Comparison of ENCODE assay signal across 8 cellular contexts in genomic region chr5:67206381-67207328, GRCh38. TPM values are rescaled to one million over a fixed set of nuclear protein-coding genes. Genes with fewer than 3 reads are reported as not detected.
DNase-seq lines count a peak whose midpoint lies in the region; ATAC-seq and TF ChIP-seq lines count a peak whose summit lies in the region.

No MANE protein-coding gene starts in this region.

- intact Hi-C loops in naive thymus-derived CD4-positive, alpha-beta T cell (cut with micrococcal nuclease) = loop anchor here (1.0 to 10.0 kb wide), 17 partner anchors 9 to 1888 kb away; partner anchors contain the start of genes NLN (in 1 of the 2), PIK3R1 (in 1 of the 2), SGTB (in 1 of the 2) and SHLD3 (in 1 of the 2)

- no peaks in the 10 kb centered on the region for H3K27me3 ChIP-seq in naive thymus-derived CD4-positive, alpha-beta T cell (ENCODE audit: control insufficient read depth in 2 of 2, insufficient read depth in 2 of 2, low read length in 2 of 2)
- H3K27me3 ChIP-seq in GM23338 (ENCODE audit: insufficient read depth) = no peaks in the 10 kb centered on the region

- peak overlapping the region; percentile 64 for H3K27ac ChIP-seq in naive thymus-derived CD4-positive, alpha-beta T cell (ENCODE audit: low read depth, low read length)
- H3K27ac ChIP-seq in GM23338 (ENCODE audit: low read depth) = no peak overlapping the region

- peaks cover 55 to 78% of the 10 kb centered on the region in 2 donors for H3K4me1 ChIP-seq in naive thymus-derived CD4-positive, alpha-beta T cell (ENCODE audit: control insufficient read depth in 2 of 2, insufficient read depth in 2 of 2, low read length in 2 of 2)
- H3K4me1 ChIP-seq in GM23338 (ENCODE audit: insufficient read depth) = no peaks in the 10 kb centered on the region

- H3K9me3 ChIP-seq in naive thymus-derived CD4-positive, alpha-beta T cell (ENCODE audit: control insufficient read depth in 2 of 3, low read length in 3 of 3) = no peaks in the 10 kb centered on the region

- no peaks in the 10 kb centered on the region for H3K36me3 ChIP-seq in naive thymus-derived CD4-positive, alpha-beta T cell (ENCODE audit: control insufficient read depth in 2 of 3, insufficient read depth in 3 of 3, low read length in 3 of 3)
- no peaks in the 10 kb centered on the region for H3K36me3 ChIP-seq in GM23338 (ENCODE audit: insufficient read depth)

- CTCF ChIA-PET in naive thymus-derived CD4-positive, alpha-beta T cell (lab: Charles Lee) = interaction anchor here (0.6 to 16.2 kb wide), 11 partner anchors 16 to 1080 kb away, joined by 3 to 370 read pairs (median 5); no protein-coding TSS in a partner anchor

- peak overlapping the region; percentile 40 to 85 (median 64) for H3K4me3 Mint-ChIP-seq in naive thymus-derived CD4-positive, alpha-beta T cell
- no peak overlapping the region for H3K4me3 Mint-ChIP-seq in GM23338

- POLR2A ChIA-PET in naive thymus-derived CD4-positive, alpha-beta T cell (lab: Charles Lee) = interaction anchor here (0.7 to 13.7 kb wide), 11 partner anchors 9 to 217 kb away, joined by 3 to 348 read pairs (median 4); no protein-coding TSS in a partner anchor

- H3K79me2 ChIP-seq in GM23338 (replicated peaks; ENCODE audit: insufficient read depth) = no peaks in the 10 kb centered on the region

- no peak overlapping the region for H2AFZ ChIP-seq in GM23338

- peaks cover 40 to 86% (median 80%) of the 10 kb centered on the region in 7 donors for H3K4me1 Mint-ChIP-seq in naive thymus-derived CD4-positive, alpha-beta T cell
- no peaks in the 10 kb centered on the region for H3K4me1 Mint-ChIP-seq in GM23338

- peaks cover 0 to 29% (median 0%) of the 10 kb centered on the region in 5 donors for H3K36me3 Mint-ChIP-seq in naive thymus-derived CD4-positive, alpha-beta T cell
- no peaks in the 10 kb centered on the region; the same call in 2 of the 3 replicates for H3K36me3 Mint-ChIP-seq in GM23338 (ENCODE audit: low read depth)

- H3K27ac Mint-ChIP-seq in naive thymus-derived CD4-positive, alpha-beta T cell = peak overlapping the region; percentile 81 to 98 (median 94)
- H3K27ac Mint-ChIP-seq in GM23338 = no peak overlapping the region

- no peak for TF ChIP-seq CTCF in GM23338 (conservative IDR thresholded peaks at IDR 0.05; ENCODE audit: low read depth in 2 of 2)

- no peaks in the 10 kb centered on the region for H3K9me2 ChIP-seq in GM23338 (ENCODE audit: insufficient read depth)

- peak; percentile 52 for DNase-seq in GM19238 (ENCODE audit: insufficient read length, low spot score)
- DNase-seq in SKM-1 treated with dmso at 0.1 percent for 144 hours (lab: John Stamatoyannopoulos, UW; ENCODE audit: unreplicated experiment) = peak; percentile 57
- DNase-seq in activated naive CD4-positive, alpha-beta T cell treated with anti-CD3 and anti-CD28 coated beads, Interleukin-2, amount 50 U/mL, for 16 hours = peak; percentile 85
- DNase-seq in naive thymus-derived CD4-positive, alpha-beta T cell = peak; percentile 17 to 94 (median 89)
- DNase-seq in NCI-H510A (lab: John Stamatoyannopoulos, UW) = no peak
- no peak for DNase-seq in NCI-H510A treated with DMSO at 0.1 percent for 48 hours (lab: John Stamatoyannopoulos, UW)
- no peak for DNase-seq in GM23338 (ENCODE audit: low spot score)

- no peaks in the 10 kb centered on the region for H4K20me1 ChIP-seq in GM23338 (replicated peaks; ENCODE audit: insufficient read depth)

- H3K27me3 Mint-ChIP-seq in naive thymus-derived CD4-positive, alpha-beta T cell = peaks cover 0 to 2% (median 0%) of the 10 kb centered on the region in 5 donors
- no peaks in the 10 kb centered on the region for H3K27me3 Mint-ChIP-seq in GM23338 (ENCODE audit: insufficient read depth, low read depth, poor library complexity)

- H3K4me2 ChIP-seq in GM23338 = no peak overlapping the region

- peaks cover 0 to 7% (median 0%) of the 10 kb centered on the region in 11 donors for H3K9me3 Mint-ChIP-seq in naive thymus-derived CD4-positive, alpha-beta T cell
- no peaks in the 10 kb centered on the region for H3K9me3 Mint-ChIP-seq in GM23338

- peak; percentile 78 for ATAC-seq in HG03139 (IDR thresholded peaks at IDR 0.05; ENCODE audit: unreplicated experiment)
- peak; percentile 89 for ATAC-seq in naive thymus-derived CD4-positive, alpha-beta T cell
- ATAC-seq in GM23338 = no peak

- no peaks in the 10 kb centered on the region for H3F3A ChIP-seq in GM23338 (replicated peaks; ENCODE audit: low read depth)

- peak overlapping the region; percentile 7 for H3K4me3 ChIP-seq in naive thymus-derived CD4-positive, alpha-beta T cell (ENCODE audit: low read length)
- H3K4me3 ChIP-seq in GM23338 = no peak overlapping the region

TF ChIP-seq in GM23338, 12 proteins besides CTCF, POLR2A, EP300 and RAD21 (continues in another document):
- TF ChIP-seq STAT1 (IDR thresholded peaks at IDR 0.05; ENCODE audit: unreplicated experiment) (no peak), JUNB (IDR thresholded peaks at IDR 0.05; ENCODE audit: unreplicated experiment) (no peak), ZNF114 (CRISPR knock-in tag; IDR thresholded peaks at IDR 0.05) (no peak), EZH2 (IDR thresholded peaks at IDR 0.05; ENCODE audit: low read depth, unreplicated experiment) (no peak), EZH2phosphoT487 (IDR thresholded peaks at IDR 0.05; ENCODE audit: unreplicated experiment) (no peak), REST (IDR thresholded peaks at IDR 0.05; ENCODE audit: unreplicated experiment) (no peak), NANOG (IDR thresholded peaks at IDR 0.05; ENCODE audit: borderline replicate concordance) (no peak)

RNA-seq across cellular contexts. Expression of gene CD180, which starts 10.1 kb away (rescaled TPM):
- 1 to 10 TPM in 3 of 5 experiments, under 1 TPM in 2; 0.37 to 6.4 (median 1.7) TPM for total RNA-seq in naive thymus-derived CD4-positive, alpha-beta T cell
- under 1 TPM; 0.20 to 0.22 TPM for polyA plus RNA-seq in naive thymus-derived CD4-positive, alpha-beta T cell
- not detected in 2 replicates for total RNA-seq in GM23338 (2014; rRNA removed; shearing (Covaris generic))
- polyA plus RNA-seq in GM23338 (2016; fragmentation: Nextera tagmentation; extraction: Ambion mirVana) = not detected in 2 replicates

Comparison
In these comparisons a context has a peak if more than half of its experiments do, and no peak if none do; other contexts are left out.
1. DNase-seq: peak in GM19238 (single experiment), SKM-1 treated with dmso at 0.1 percent for 144 hours (single experiment), activated naive CD4-positive, alpha-beta T cell treated with anti-CD3 and anti-CD28 coated beads, Interleukin-2, amount 50 U/mL, for 16 hours (single experiment) and naive thymus-derived CD4-positive, alpha-beta T cell (9 of 9); none in NCI-H510A (single experiment), NCI-H510A treated with DMSO at 0.1 percent for 48 hours (single experiment) and GM23338 (single experiment).